ENCODE assay signal across 1 cellular context in the genomic region with DNA sequence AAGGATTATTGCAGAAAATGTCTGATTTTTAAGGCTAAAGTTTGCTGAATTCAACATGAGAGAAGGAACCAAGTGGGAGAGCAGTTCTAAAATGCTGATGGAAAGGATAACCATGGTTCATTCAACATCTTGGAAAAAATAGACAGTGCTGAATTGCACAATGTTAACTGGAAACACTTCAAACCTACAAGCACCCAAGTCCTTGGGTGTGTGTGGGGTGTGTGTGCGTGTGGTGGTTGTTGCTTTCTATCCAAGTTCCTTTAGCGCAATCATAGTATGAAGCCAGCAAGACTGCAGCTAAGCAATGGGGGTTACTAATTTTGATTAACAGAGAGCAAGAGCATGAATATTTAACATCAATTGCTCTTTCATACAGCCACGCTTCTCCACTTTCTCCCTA.
TF ChIP-seq lines count a peak whose summit lies in the region.

No MANE protein-coding gene starts in this region.

TF ChIP-seq in GM23338, 12 proteins besides CTCF, POLR2A, EP300 and RAD21:
- TF ChIP-seq ZNF462 (CRISPR knock-in tag; IDR thresholded peaks at IDR 0.05) = no peak
- no peak for TF ChIP-seq STAT1 (IDR thresholded peaks at IDR 0.05; ENCODE audit: unreplicated experiment)
- TF ChIP-seq JUNB (IDR thresholded peaks at IDR 0.05; ENCODE audit: unreplicated experiment) = no peak
- no peak for TF ChIP-seq EZH2phosphoT487 (IDR thresholded peaks at IDR 0.05; ENCODE audit: unreplicated experiment)
- no peak for TF ChIP-seq POLR2AphosphoS5 (IDR thresholded peaks at IDR 0.05; ENCODE audit: low read depth)
- TF ChIP-seq, protein P1, sequence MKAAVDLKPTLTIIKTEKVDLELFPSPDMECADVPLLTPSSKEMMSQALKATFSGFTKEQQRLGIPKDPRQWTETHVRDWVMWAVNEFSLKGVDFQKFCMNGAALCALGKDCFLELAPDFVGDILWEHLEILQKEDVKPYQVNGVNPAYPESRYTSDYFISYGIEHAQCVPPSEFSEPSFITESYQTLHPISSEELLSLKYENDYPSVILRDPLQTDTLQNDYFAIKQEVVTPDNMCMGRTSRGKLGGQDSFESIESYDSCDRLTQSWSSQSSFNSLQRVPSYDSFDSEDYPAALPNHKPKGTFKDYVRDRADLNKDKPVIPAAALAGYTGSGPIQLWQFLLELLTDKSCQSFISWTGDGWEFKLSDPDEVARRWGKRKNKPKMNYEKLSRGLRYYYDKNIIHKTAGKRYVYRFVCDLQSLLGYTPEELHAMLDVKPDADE (IDR thresholded peaks at IDR 0.05) = no peak
- TF ChIP-seq ZNF114 (CRISPR knock-in tag; IDR thresholded peaks at IDR 0.05) = no peak
- no peak for TF ChIP-seq EZH2 (IDR thresholded peaks at IDR 0.05; ENCODE audit: low read depth, unreplicated experiment)
- TF ChIP-seq, protein P2, sequence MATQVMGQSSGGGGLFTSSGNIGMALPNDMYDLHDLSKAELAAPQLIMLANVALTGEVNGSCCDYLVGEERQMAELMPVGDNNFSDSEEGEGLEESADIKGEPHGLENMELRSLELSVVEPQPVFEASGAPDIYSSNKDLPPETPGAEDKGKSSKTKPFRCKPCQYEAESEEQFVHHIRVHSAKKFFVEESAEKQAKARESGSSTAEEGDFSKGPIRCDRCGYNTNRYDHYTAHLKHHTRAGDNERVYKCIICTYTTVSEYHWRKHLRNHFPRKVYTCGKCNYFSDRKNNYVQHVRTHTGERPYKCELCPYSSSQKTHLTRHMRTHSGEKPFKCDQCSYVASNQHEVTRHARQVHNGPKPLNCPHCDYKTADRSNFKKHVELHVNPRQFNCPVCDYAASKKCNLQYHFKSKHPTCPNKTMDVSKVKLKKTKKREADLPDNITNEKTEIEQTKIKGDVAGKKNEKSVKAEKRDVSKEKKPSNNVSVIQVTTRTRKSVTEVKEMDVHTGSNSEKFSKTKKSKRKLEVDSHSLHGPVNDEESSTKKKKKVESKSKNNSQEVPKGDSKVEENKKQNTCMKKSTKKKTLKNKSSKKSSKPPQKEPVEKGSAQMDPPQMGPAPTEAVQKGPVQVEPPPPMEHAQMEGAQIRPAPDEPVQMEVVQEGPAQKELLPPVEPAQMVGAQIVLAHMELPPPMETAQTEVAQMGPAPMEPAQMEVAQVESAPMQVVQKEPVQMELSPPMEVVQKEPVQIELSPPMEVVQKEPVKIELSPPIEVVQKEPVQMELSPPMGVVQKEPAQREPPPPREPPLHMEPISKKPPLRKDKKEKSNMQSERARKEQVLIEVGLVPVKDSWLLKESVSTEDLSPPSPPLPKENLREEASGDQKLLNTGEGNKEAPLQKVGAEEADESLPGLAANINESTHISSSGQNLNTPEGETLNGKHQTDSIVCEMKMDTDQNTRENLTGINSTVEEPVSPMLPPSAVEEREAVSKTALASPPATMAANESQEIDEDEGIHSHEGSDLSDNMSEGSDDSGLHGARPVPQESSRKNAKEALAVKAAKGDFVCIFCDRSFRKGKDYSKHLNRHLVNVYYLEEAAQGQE (IDR thresholded peaks at IDR 0.05; ENCODE audit: unreplicated experiment) = no peak
- TF ChIP-seq ZNF331 (CRISPR knock-in tag; IDR thresholded peaks at IDR 0.05; ENCODE audit: low read depth) = no peak
- no peak for TF ChIP-seq NANOG (IDR thresholded peaks at IDR 0.05; ENCODE audit: borderline replicate concordance)
